In genomic region chr16:980595-980854, GRCh38 we compare ENCODE assay signal across 9 cellular contexts. TPM values are rescaled to one million over a fixed set of nuclear protein-coding genes. Genes with fewer than 3 reads are reported as not detected.
DNase-seq lines count a peak whose midpoint lies in the region; ATAC-seq and TF ChIP-seq lines count a peak whose summit lies in the region.
"Had no signal": no experiment of that assay in that cellular context is flagged by ENCODE, and none has a peak within 500 bp of the region (broad histone marks: within the 10 kb centered on the region; RNA-seq: fewer than 3 reads in every experiment).

No MANE protein-coding gene starts in this region.

- peak overlapping the region; percentile 60 for H3K9ac ChIP-seq in neural cell (ENCODE audit: low read length)

- H3K27ac ChIP-seq in neural cell (ENCODE audit: low read length): no peak overlapping the region
- no peak overlapping the region for H3K27ac ChIP-seq in transverse colon

- H3K27me3 ChIP-seq in neural cell (ENCODE audit: insufficient read depth, low read depth, low read length) (peaks cover 29% of the 10 kb centered on the region), transverse colon (peaks cover 62% of the 10 kb centered on the region)

- H3K79me2 ChIP-seq in neural cell (replicated peaks; ENCODE audit: insufficient read depth, low read length): no peaks in the 10 kb centered on the region

- no peaks in the 10 kb centered on the region for H3F3A ChIP-seq in neural cell (ENCODE audit: insufficient read depth, low read length, poor library complexity, severe bottlenecking)

- H3K4me2 ChIP-seq in neural cell (ENCODE audit: low read length): no peak overlapping the region

- H3K9me2 ChIP-seq in neural cell (ENCODE audit: insufficient read depth, low read length): no peaks in the 10 kb centered on the region

- WGBS in transverse colon (ENCODE audit: low coverage in 1 of 2), 2 donors: 6% methylated on average over 24 of the region's 31 CpGs; no CpG with 5 or more reads in 1 of the 2 donors

- ATAC-seq in esophagus mucosa (peak; percentile 11), HG03469 (IDR thresholded peaks at IDR 0.05; ENCODE audit: unreplicated experiment) (no peak), GM21737 (IDR thresholded peaks at IDR 0.05; ENCODE audit: unreplicated experiment) (no peak)

- peak overlapping the region; percentile 63 for H3K4me3 ChIP-seq in neural cell (ENCODE audit: low read length)
- peak overlapping the region; percentile 29 to 59 (median 43) for H3K4me3 ChIP-seq in transverse colon

- H3K36me3 ChIP-seq in neural cell (ENCODE audit: insufficient read depth, low read length) (no peaks in the 10 kb centered on the region), transverse colon (no peaks in the 10 kb centered on the region)

- TF ChIP-seq EP300 in neural cell (conservative IDR thresholded peaks at IDR 0.05; ENCODE audit: poor library complexity, severe bottlenecking) (no peak), transverse colon (IDR thresholded peaks at IDR 0.05; ENCODE audit: low read depth) (no peak)

- TF ChIP-seq CTCF in neural cell (IDR thresholded peaks at IDR 0.05; ENCODE audit: poor library complexity, severe bottlenecking) (no peak), transverse colon (IDR thresholded peaks at IDR 0.05) (no peak)

- H3K9me3 ChIP-seq in neural cell (ENCODE audit: low read length) (no peaks in the 10 kb centered on the region), transverse colon (no peaks in the 10 kb centered on the region)

- TF ChIP-seq POLR2A in transverse colon (IDR thresholded peaks at IDR 0.05): no peak

- no peaks in the 10 kb centered on the region for H4K20me1 ChIP-seq in neural cell (ENCODE audit: insufficient read depth)

- no peak for TF ChIP-seq RAD21 in neural cell (conservative IDR thresholded peaks at IDR 0.05)

- in situ Hi-C loops in transverse colon (cut with MboI; ENCODE audit: low pct_ligation_motif_present in 1 of 4, low pct_unique_long_range_greater_than_20kb in 1 of 4, low sequenced_read_pairs in 3 of 4): no loop called here

- intact Hi-C loops in transverse colon (cut with DNase I; ENCODE audit: low total_unique reads): no loop called here

- H2AFZ ChIP-seq in neural cell (ENCODE audit: low read depth, low read length): no peak overlapping the region

- H3K4me1 ChIP-seq in transverse colon: peaks cover 4 to 23% (median 13%) of the 10 kb centered on the region in 4 donors

- DNase-seq in activated CD8-positive, alpha-beta memory T cell treated with anti-CD3 and anti-CD28 coated beads, Interleukin-2, amount 50 U/mL, for 4 hours: peak; percentile 30
- DNase-seq in activated CD8-positive, alpha-beta memory T cell treated with anti-CD3 and anti-CD28 coated beads, Interleukin-2, amount 50 U/mL, for 48 hours: no peak
- DNase-seq in transverse colon: no peak
- no peak for DNase-seq in CD1c-positive myeloid dendritic cell (ENCODE audit: extremely low spot score)
- DNase-seq: activated CD8-positive, alpha-beta memory T cell treated with anti-CD3 and anti-CD28 coated beads, Interleukin-2, amount 10 ng/mL, durations not matched to agents 7 days and 5 days had no signal

TF ChIP-seq in neural cell, 6 proteins besides CTCF, POLR2A, EP300 and RAD21:
- TF ChIP-seq SMC3 (conservative IDR thresholded peaks at IDR 0.05; ENCODE audit: poor library complexity) (no peak), TAF1 (IDR thresholded peaks at IDR 0.05; ENCODE audit: low read depth) (no peak), POLR2AphosphoS5 (IDR thresholded peaks at IDR 0.05) (no peak), REST (IDR thresholded peaks at IDR 0.05; ENCODE audit: borderline replicate concordance) (no peak), MXI1 (conservative IDR thresholded peaks at IDR 0.05; ENCODE audit: poor library complexity, severe bottlenecking) (no peak), EZH2 (IDR thresholded peaks at IDR 0.05; ENCODE audit: borderline replicate concordance, insufficient read depth, low read length, poor library complexity, severe bottlenecking) (no peak)

RNA-seq across cellular contexts. Expression of gene SOX8, which starts 1.0 kb away (rescaled TPM):
- total RNA-seq in esophagus mucosa (0.16 TPM), transverse colon (1 to 10 TPM in 1 of 4 donors, under 1 TPM in 3; 0.37 to 1.9 (median 0.50) TPM)
- 3.9 and 4.6 TPM in 2 replicates for polyA plus RNA-seq in neural cell
- polyA minus RNA-seq in neural cell: 4.1 and 4.3 TPM in 2 replicates

RNA-seq across cellular contexts. Expression of gene LMF1, which starts 9.7 kb away (rescaled TPM):
- total RNA-seq in esophagus mucosa (11.4 TPM), transverse colon (10 to 100 TPM; 15.9 to 34.8 (median 19.6) TPM)
- polyA plus RNA-seq in neural cell: 9.2 and 16.2 TPM in 2 replicates
- 10.0 and 14.1 TPM in 2 replicates for polyA minus RNA-seq in neural cell
